In the genomic region with DNA sequence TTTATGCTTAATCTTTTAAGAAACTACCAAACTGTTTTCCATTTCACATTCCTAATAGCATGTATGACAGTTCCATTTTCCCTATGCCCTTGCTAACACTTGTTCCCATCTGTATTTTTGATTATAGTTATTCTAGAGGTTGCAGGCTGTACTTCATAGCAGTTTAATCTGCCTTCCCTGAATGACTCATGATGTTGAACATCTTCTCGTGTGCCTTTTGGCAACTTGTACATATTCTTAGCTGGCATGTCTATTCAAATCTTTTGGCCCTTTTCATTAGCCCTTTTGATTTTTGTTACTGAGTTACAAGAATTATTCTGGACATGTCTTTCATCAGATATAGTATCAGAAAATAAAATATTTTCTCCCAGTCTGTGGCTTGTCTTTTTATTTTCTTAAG, we compare ENCODE assay signal across 20 cellular contexts.
"Had no signal": no experiment of that assay in that cellular context is flagged by ENCODE, and none has a peak within 500 bp of the region (broad histone marks: within the 10 kb centered on the region; RNA-seq: fewer than 3 reads in every experiment).

No MANE protein-coding gene starts in this region.

- H3K9me3 Mint-ChIP-seq: naive B cell; stimulated activated memory B cell treated with anti-CD40 and anti-IgM and Interleukin-4, amounts not matched to agents 10 μg/mL and 1 μg/mL and 100 μg/mL, for 72 hours had no signal

- DNase-seq: activated CD4-positive, alpha-beta T cell treated with anti-CD3 and anti-CD28 coated beads, Interleukin-2, amount 50 U/mL, for 4 hours; activated gamma-delta T cell; amniotic stem cell; colonic mucosa; foreskin melanocyte; glutamatergic neuron; hypothalamus; kidney; naive B cell; pancreas; sigmoid colon; spleen; stimulated activated CD4-positive, alpha-beta T cell treated with anti-CD3 and anti-CD28 coated beads, Interleukin-4, amount 100 ng/mL, for 4 hours; upper lobe of left lung had no signal

- ATAC-seq: left lobe of liver, pancreas had no signal

- H3K36me3 Mint-ChIP-seq: activated naive CD8-positive, alpha-beta T cell; naive B cell; stimulated activated memory B cell treated with anti-CD40 and anti-IgM and Interleukin-4, amounts not matched to agents 10 μg/mL and 1 μg/mL and 100 μg/mL, for 72 hours had no signal

- H3K27ac Mint-ChIP-seq: activated naive CD8-positive, alpha-beta T cell; naive B cell; stimulated activated memory B cell treated with anti-CD40 and anti-IgM and Interleukin-4, amounts not matched to agents 10 μg/mL and 1 μg/mL and 100 μg/mL, for 72 hours had no signal

- H3K4me3 Mint-ChIP-seq: activated naive CD8-positive, alpha-beta T cell; naive B cell; neural crest cell; stimulated activated memory B cell treated with anti-CD40 and anti-IgM and Interleukin-4, amounts not matched to agents 10 μg/mL and 1 μg/mL and 100 μg/mL, for 72 hours had no signal

- H3K4me1 Mint-ChIP-seq: naive B cell; neural crest cell; stimulated activated memory B cell treated with anti-CD40 and anti-IgM and Interleukin-4, amounts not matched to agents 10 μg/mL and 1 μg/mL and 100 μg/mL, for 72 hours had no signal

- H3K4me3 ChIP-seq: colonic mucosa, pancreas, sigmoid colon, SK-N-MC, spleen, thoracic aorta, upper lobe of left lung had no signal
